In genomic region chr4:82891728-82892466, GRCh38 we compare ENCODE assay signal across 8 cellular contexts. TPM values are rescaled to one million over a fixed set of nuclear protein-coding genes. Genes with fewer than 3 reads are reported as not detected.
DNase-seq lines count a peak whose midpoint lies in the region; ATAC-seq and TF ChIP-seq lines count a peak whose summit lies in the region.

No MANE protein-coding gene starts in this region.

- TF ChIP-seq CTCF in GM23338 (conservative IDR thresholded peaks at IDR 0.05; ENCODE audit: low read depth in 2 of 2) (no peak), WI38 (IDR thresholded peaks at IDR 0.05; ENCODE audit: low read depth, low read length) (no peak), right atrium auricular region (IDR thresholded peaks at IDR 0.05) (no peak), smooth muscle cell (IDR thresholded peaks at IDR 0.05; ENCODE audit: borderline replicate concordance, insufficient read depth, poor library complexity, severe bottlenecking) (no peak)

- peak overlapping the region; percentile 84 to 96 (median 93) for H3K27ac ChIP-seq in BLaER1 treated with 17β-estradiol and CSF1 and Interleukin-3, amounts not matched to agents 10 nM and 100 nM
- H3K27ac ChIP-seq in GM23338 (ENCODE audit: low read depth) (peak overlapping the region; percentile 96), right atrium auricular region (peak overlapping the region; percentile 97 to 98), smooth muscle cell (ENCODE audit: low read depth) (peak overlapping the region; percentile 100)

- no peaks in the 10 kb centered on the region for H3K9me2 ChIP-seq in GM23338 (ENCODE audit: insufficient read depth)

- peak overlapping the region; percentile 98 for H3K27ac Mint-ChIP-seq in GM23338

- H3K9me3 ChIP-seq in BLaER1 treated with 17β-estradiol and CSF1 and Interleukin-3, amounts not matched to agents 10 nM and 100 nM (replicated peaks in 1 of 11): no peaks in the 10 kb centered on the region
- H3K9me3 ChIP-seq in right atrium auricular region (no peaks in the 10 kb centered on the region), smooth muscle cell (replicated peaks; ENCODE audit: low read depth) (no peaks in the 10 kb centered on the region)

- peak; percentile 24 for DNase-seq in GM23338 (ENCODE audit: low spot score)
- DNase-seq in right atrium auricular region (ENCODE audit: low spot score): no peak
- DNase-seq in smooth muscle cell (lab: John Stamatoyannopoulos, UW; ENCODE audit: unreplicated experiment): no peak
- DNase-seq in COLO668 (lab: John Stamatoyannopoulos, UW; ENCODE audit: unreplicated experiment): no peak
- no peak for DNase-seq in stimulated activated CD4-positive, alpha-beta T cell treated with anti-CD3 and anti-CD28 coated beads, Interleukin-2, amount 100 ng/mL, for 24 hours
- DNase-seq in activated CD4-positive, alpha-beta T cell treated with anti-CD3 and anti-CD28 coated beads for 4 hours: no peak

- peak overlapping the region; percentile 90 for H3K4me3 Mint-ChIP-seq in GM23338

- no peaks in the 10 kb centered on the region for H3K9me3 Mint-ChIP-seq in GM23338

- no peaks in the 10 kb centered on the region for H3K27me3 ChIP-seq in BLaER1 treated with 17β-estradiol and CSF1 and Interleukin-3, amounts not matched to agents 10 nM and 100 nM
- H3K27me3 ChIP-seq in GM23338 (ENCODE audit: insufficient read depth): no peaks in the 10 kb centered on the region
- H3K27me3 ChIP-seq in right atrium auricular region: no peaks in the 10 kb centered on the region
- H3K27me3 ChIP-seq in smooth muscle cell (ENCODE audit: low read depth): no peaks in the 10 kb centered on the region

- 32% methylated on average over 7 of the region's 7 CpGs for WGBS in smooth muscle cell (ENCODE audit: low lambda C conversion rate)

- H3K79me2 ChIP-seq in GM23338 (replicated peaks; ENCODE audit: insufficient read depth) (peaks cover 71% of the 10 kb centered on the region), smooth muscle cell (ENCODE audit: low read depth) (peaks cover 68% of the 10 kb centered on the region)

- peak overlapping the region; percentile 82 to 98 (median 93) for H3K9ac ChIP-seq in BLaER1 treated with 17β-estradiol and CSF1 and Interleukin-3, amounts not matched to agents 10 nM and 100 nM
- H3K9ac ChIP-seq in smooth muscle cell (ENCODE audit: low read depth): peak overlapping the region; percentile 100

- no peaks in the 10 kb centered on the region for H3K27me3 Mint-ChIP-seq in GM23338 (ENCODE audit: insufficient read depth, low read depth, poor library complexity)

- H3K4me1 Mint-ChIP-seq in GM23338: peaks cover 11% of the 10 kb centered on the region; the same call in 2 of the 3 replicates

- peak overlapping the region; percentile 70 to 91 (median 84) for H3K4me2 ChIP-seq in BLaER1 treated with 17β-estradiol and CSF1 and Interleukin-3, amounts not matched to agents 10 nM and 100 nM
- H3K4me2 ChIP-seq in GM23338 (peak overlapping the region; percentile 85), smooth muscle cell (peak overlapping the region; percentile 96)

- H2AFZ ChIP-seq in GM23338 (peak overlapping the region; percentile 57), smooth muscle cell (ENCODE audit: low read depth) (peak overlapping the region; percentile 43)

- peaks cover 12 to 70% (median 33%) of the 10 kb centered on the region in 11 experiments; a peak in 20 of 22 replicates for H4K20me1 ChIP-seq in BLaER1 treated with 17β-estradiol and CSF1 and Interleukin-3, amounts not matched to agents 10 nM and 100 nM
- H4K20me1 ChIP-seq in GM23338 (replicated peaks; ENCODE audit: insufficient read depth) (peaks cover 29% of the 10 kb centered on the region), smooth muscle cell (ENCODE audit: low read depth) (peaks cover 40% of the 10 kb centered on the region)

- peaks cover 37% of the 10 kb centered on the region for H3K36me3 Mint-ChIP-seq in GM23338 (ENCODE audit: low read depth)

- peak; percentile 9 for ATAC-seq in GM23338

- H3K36me3 ChIP-seq in BLaER1 treated with 17β-estradiol and CSF1 and Interleukin-3, amounts not matched to agents 10 nM and 100 nM: peaks cover 38 to 51% (median 44%) of the 10 kb centered on the region in 11 experiments
- H3K36me3 ChIP-seq in GM23338 (ENCODE audit: insufficient read depth) (peaks cover 35% of the 10 kb centered on the region; the same call in 1 of the 2 replicates), right atrium auricular region (peaks cover 15% of the 10 kb centered on the region), smooth muscle cell (ENCODE audit: low read depth) (peaks cover 14% of the 10 kb centered on the region)

- peaks cover 21 to 47% (median 35%) of the 10 kb centered on the region in 10 experiments for H3K4me1 ChIP-seq in BLaER1 treated with 17β-estradiol and CSF1 and Interleukin-3, amounts not matched to agents 10 nM and 100 nM
- H3K4me1 ChIP-seq in GM23338 (ENCODE audit: insufficient read depth): peaks cover 17% of the 10 kb centered on the region
- peaks cover 0 to 23% of the 10 kb centered on the region in 2 donors for H3K4me1 ChIP-seq in right atrium auricular region
- H3K4me1 ChIP-seq in smooth muscle cell (ENCODE audit: low read depth): peaks cover 32% of the 10 kb centered on the region

- H3F3A ChIP-seq in GM23338 (replicated peaks; ENCODE audit: low read depth) (peaks cover 18% of the 10 kb centered on the region; the same call in 1 of the 2 replicates), smooth muscle cell (ENCODE audit: low read depth) (peaks cover 12% of the 10 kb centered on the region)

- H3K4me3 ChIP-seq in BLaER1 treated with 17β-estradiol and CSF1 and Interleukin-3, amounts not matched to agents 10 nM and 100 nM: peak overlapping the region; percentile 68 to 92 (median 82)
- peak overlapping the region; percentile 93 for H3K4me3 ChIP-seq in GM23338
- H3K4me3 ChIP-seq in WI38 (ENCODE audit: low read depth, low read length): peak overlapping the region; percentile 99
- H3K4me3 ChIP-seq in right atrium auricular region: peak overlapping the region; percentile 83 to 87
- peak overlapping the region; percentile 99 for H3K4me3 ChIP-seq in smooth muscle cell

TF ChIP-seq in GM23338, 12 proteins besides CTCF, POLR2A, EP300 and RAD21 (continues in another document):
- TF ChIP-seq ZNF331 (CRISPR knock-in tag; IDR thresholded peaks at IDR 0.05; ENCODE audit: low read depth) (no peak), NANOG (IDR thresholded peaks at IDR 0.05; ENCODE audit: borderline replicate concordance) (no peak), JUNB (IDR thresholded peaks at IDR 0.05; ENCODE audit: unreplicated experiment) (no peak), POLR2AphosphoS5 (IDR thresholded peaks at IDR 0.05; ENCODE audit: low read depth) (no peak), REST (IDR thresholded peaks at IDR 0.05; ENCODE audit: unreplicated experiment) (no peak), ZNF114 (CRISPR knock-in tag; IDR thresholded peaks at IDR 0.05) (no peak), EZH2 (IDR thresholded peaks at IDR 0.05; ENCODE audit: low read depth, unreplicated experiment) (no peak), EZH2phosphoT487 (IDR thresholded peaks at IDR 0.05; ENCODE audit: unreplicated experiment) (no peak), CREB1 (CRISPR knock-in tag; IDR thresholded peaks at IDR 0.05; ENCODE audit: low read depth) (no peak)

RNA-seq across cellular contexts. Expression of gene SEC31A, which starts 0.9 kb away (rescaled TPM):
- total RNA-seq in GM23338 (2014; rRNA removed; shearing (Covaris generic)): 98.8 and 110 TPM in 2 replicates
- 88.8 and 91.0 TPM in 2 replicates for polyA plus RNA-seq in GM23338 (2016; fragmentation: Nextera tagmentation; extraction: Ambion mirVana)
- total RNA-seq in right atrium auricular region: 100 to 1,000 TPM; 107 to 116 TPM
- total RNA-seq in smooth muscle cell: 490 TPM in 2 replicates
- 315 and 339 TPM in 2 replicates for polyA plus RNA-seq in smooth muscle cell

RNA-seq across cellular contexts. Expression of gene THAP9, which starts 8.6 kb away (rescaled TPM):
- total RNA-seq in GM23338 (2014; rRNA removed; shearing (Covaris generic)): 22.3 and 24.5 TPM in 2 replicates
- polyA plus RNA-seq in GM23338 (2016; fragmentation: Nextera tagmentation; extraction: Ambion mirVana): 6.8 and 8.7 TPM in 2 replicates
- total RNA-seq in right atrium auricular region: 1 to 10 TPM; 2.2 to 3.0 TPM
- total RNA-seq in smooth muscle cell: 4.4 and 7.8 TPM in 2 replicates
- 1.2 and 2.2 TPM in 2 replicates for polyA plus RNA-seq in smooth muscle cell
